In genomic region chr18:34771958-34772357, GRCh38 we compare ENCODE assay signal across 14 cellular contexts.
"Had no signal": no experiment of that assay in that cellular context is flagged by ENCODE, and none has a peak within 500 bp of the region (broad histone marks: within the 10 kb centered on the region; RNA-seq: fewer than 3 reads in every experiment).

No MANE protein-coding gene starts in this region.

- H3K4me3 ChIP-seq: mucosa of descending colon, testis had no signal

- H3K27me3 ChIP-seq: testis had no signal

- H3K27ac ChIP-seq: testis had no signal

- DNase-seq: activated CD4-positive, alpha-beta T cell treated with anti-CD3 and anti-CD28 coated beads for 1 hour; activated CD4-positive, alpha-beta T cell treated with anti-CD3 and anti-CD28 coated beads, Interleukin-2, amount 50 U/mL, for 48 hours; activated CD8-positive, alpha-beta memory T cell treated with anti-CD3 and anti-CD28 coated beads, Interleukin-2, amount 10 ng/mL, durations not matched to agents 7 days and 5 days; activated effector memory CD4-positive, alpha-beta T cell treated with anti-CD3 and anti-CD28 coated beads, Interleukin-2, amount 50 U/mL, for 16 hours; activated T-cell treated with anti-CD3 and anti-CD28 coated beads, Interleukin-2, amount 50 U/mL, for 24 hours; head of caudate nucleus; mammary epithelial cell; mucosa of descending colon; occipital lobe; stimulated activated CD4-positive, alpha-beta T cell treated with anti-CD3 and anti-CD28 coated beads, Interleukin-15, amount 100 ng/mL, for 24 hours; stimulated activated CD4-positive, alpha-beta T cell treated with anti-CD3 and anti-CD28 coated beads, Interleukin-4, amount 100 ng/mL, for 24 hours; stimulated activated naive CD8-positive, alpha-beta T cell treated with anti-CD3 and anti-CD28 coated beads, Interleukin-15, amount 100 ng/mL, for 72 hours; T-helper 9 cell; testis had no signal

- H3K9me3 ChIP-seq: mucosa of descending colon, testis had no signal

- H3K4me1 ChIP-seq: testis had no signal
